In the genomic region with DNA sequence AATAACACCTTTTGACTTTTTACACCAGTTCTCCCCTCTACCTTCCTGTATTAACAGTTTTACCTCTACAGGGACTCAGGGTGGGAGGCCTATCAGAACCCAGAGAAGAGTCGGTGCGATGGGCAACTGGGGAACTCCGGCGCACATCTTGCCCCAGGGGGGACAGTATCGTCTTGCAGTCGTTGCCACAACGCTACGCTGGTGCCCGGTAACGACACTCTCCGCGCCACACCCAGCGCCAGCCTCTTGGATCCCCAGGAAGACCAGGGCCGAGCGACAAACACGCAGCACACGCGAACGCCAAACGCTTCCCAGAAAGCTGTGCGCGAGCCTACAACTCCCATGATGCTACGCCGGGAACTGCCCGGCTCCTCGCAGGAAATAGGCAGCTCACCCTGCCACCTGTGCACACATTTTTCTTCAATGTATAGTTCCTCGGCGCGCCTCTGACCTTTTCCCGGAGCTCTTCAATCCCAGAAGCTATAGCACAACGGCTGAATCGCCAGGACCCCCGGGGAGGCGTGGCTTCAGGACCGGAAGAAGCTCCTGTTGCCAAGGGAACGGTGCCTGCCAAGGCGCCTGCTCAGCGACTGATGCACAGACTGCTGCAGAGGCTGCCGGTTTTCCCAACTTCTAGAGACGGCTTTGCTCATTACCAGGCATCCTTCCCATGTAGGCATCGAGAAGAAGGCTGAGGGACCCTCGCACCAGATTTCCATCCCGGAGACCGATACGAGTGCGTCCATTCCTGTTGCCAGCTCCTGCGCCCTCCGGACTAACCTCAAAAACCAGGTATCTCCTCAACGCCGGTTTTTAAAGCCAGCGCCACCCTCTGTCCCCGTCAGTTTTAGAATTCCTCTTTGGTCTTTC, we compare ENCODE assay signal across 8 cellular contexts. TPM values are rescaled to one million over a fixed set of nuclear protein-coding genes. Genes with fewer than 3 reads are reported as not detected.
DNase-seq lines count a peak whose midpoint lies in the region; ATAC-seq and TF ChIP-seq lines count a peak whose summit lies in the region.

A gene with protein sequence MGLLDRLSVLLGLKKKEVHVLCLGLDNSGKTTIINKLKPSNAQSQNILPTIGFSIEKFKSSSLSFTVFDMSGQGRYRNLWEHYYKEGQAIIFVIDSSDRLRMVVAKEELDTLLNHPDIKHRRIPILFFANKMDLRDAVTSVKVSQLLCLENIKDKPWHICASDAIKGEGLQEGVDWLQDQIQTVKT (plus strand): TSS at position 573 of the 870 bp plus-strand sequence. CDS start 3,350 bp downstream, outside the sequence.

- H2AFZ ChIP-seq in GM23338, result peak within 1 kb of the TSS; percentile 98

- ATAC-seq in GM23338, result peak; percentile 94
- ATAC-seq in activated T-helper 17 cell treated with anti-CD3 and anti-CD28 coated beads, Interleukin-2, amount 50 U/mL, for 72 hours (replicated peaks), result peak; percentile 94
- peak; percentile 89 to 90 (median 90) for ATAC-seq in natural killer cell

- peaks cover 32% of the 10 kb centered on the region for H3K4me1 ChIP-seq in GM23338 (ENCODE audit: insufficient read depth)

- no peaks in the 10 kb centered on the region; the same call in 1 of the 2 replicates for H3F3A ChIP-seq in GM23338 (replicated peaks; ENCODE audit: low read depth)

- H3K27ac Mint-ChIP-seq in GM23338, result peak within 1 kb of the TSS; percentile 96
- peak within 1 kb of the TSS; percentile 98 for H3K27ac Mint-ChIP-seq in activated T-helper 17 cell treated with anti-CD3 and anti-CD28 coated beads, Interleukin-2, amount 50 U/mL, for 72 hours
- peak within 1 kb of the TSS; percentile 86 to 91 for H3K27ac Mint-ChIP-seq in natural killer cell

- DNase-seq in EL (peak; percentile 85), GM23338 (ENCODE audit: low spot score) (peak; percentile 94), Kasumi-1 (lab: John Stamatoyannopoulos, UW) (peak; percentile 83 to 89), RPMI7951 (ENCODE audit: low read depth) (peak; percentile 85), fibroblast of peridontal ligament (ENCODE audit: extremely low read depth) (peak; percentile 84), natural killer cell (peak; percentile 56)
- DNase-seq in stimulated activated naive CD4-positive, alpha-beta T cell (lab: John Stamatoyannopoulos, UW), result peak; percentile 51 to 88 (median 69)

- H3K4me3 Mint-ChIP-seq in GM23338, result peak within 1 kb of the TSS; percentile 92
- peak within 1 kb of the TSS; percentile 97 for H3K4me3 Mint-ChIP-seq in activated T-helper 17 cell treated with anti-CD3 and anti-CD28 coated beads, Interleukin-2, amount 50 U/mL, for 72 hours
- H3K4me3 Mint-ChIP-seq in natural killer cell, result peak within 1 kb of the TSS; percentile 98

- no peaks in the 10 kb centered on the region for H3K36me3 ChIP-seq in GM23338 (ENCODE audit: insufficient read depth)

- H3K27me3 Mint-ChIP-seq in GM23338 (ENCODE audit: insufficient read depth, low read depth, poor library complexity), result peaks cover 6% of the 10 kb centered on the region
- H3K27me3 Mint-ChIP-seq in activated T-helper 17 cell treated with anti-CD3 and anti-CD28 coated beads, Interleukin-2, amount 50 U/mL, for 72 hours, result no peaks in the 10 kb centered on the region
- peaks cover 1 to 4% of the 10 kb centered on the region in 2 donors for H3K27me3 Mint-ChIP-seq in natural killer cell (ENCODE audit: low read depth in 2 of 2)

- H3K79me2 ChIP-seq in GM23338 (replicated peaks; ENCODE audit: insufficient read depth), result peaks cover 32% of the 10 kb centered on the region

- peaks cover 19% of the 10 kb centered on the region for H3K4me1 Mint-ChIP-seq in GM23338
- peaks cover 11% of the 10 kb centered on the region for H3K4me1 Mint-ChIP-seq in activated T-helper 17 cell treated with anti-CD3 and anti-CD28 coated beads, Interleukin-2, amount 50 U/mL, for 72 hours
- peaks cover 21 to 25% of the 10 kb centered on the region in 2 donors for H3K4me1 Mint-ChIP-seq in natural killer cell

- H3K9me3 Mint-ChIP-seq in GM23338 (no peaks in the 10 kb centered on the region; the same call in 2 of the 3 replicates), natural killer cell (no peaks in the 10 kb centered on the region)
- H3K9me3 Mint-ChIP-seq in activated T-helper 17 cell treated with anti-CD3 and anti-CD28 coated beads, Interleukin-2, amount 50 U/mL, for 72 hours, result no peaks in the 10 kb centered on the region

- H3K36me3 Mint-ChIP-seq in GM23338 (ENCODE audit: low read depth) (peaks cover 6% of the 10 kb centered on the region), natural killer cell (no peaks in the 10 kb centered on the region)
- peaks cover 9% of the 10 kb centered on the region for H3K36me3 Mint-ChIP-seq in activated T-helper 17 cell treated with anti-CD3 and anti-CD28 coated beads, Interleukin-2, amount 50 U/mL, for 72 hours (ENCODE audit: low read depth)

- H3K4me2 ChIP-seq in GM23338, result peak within 1 kb of the TSS; percentile 80

- no peaks in the 10 kb centered on the region for H3K27me3 ChIP-seq in GM23338 (ENCODE audit: insufficient read depth)

- peak within 1 kb of the TSS; percentile 89 for H3K4me3 ChIP-seq in GM23338

- H3K9me2 ChIP-seq in GM23338 (ENCODE audit: insufficient read depth), result no peaks in the 10 kb centered on the region

- no peaks in the 10 kb centered on the region for H4K20me1 ChIP-seq in GM23338 (replicated peaks; ENCODE audit: insufficient read depth)

- intact Hi-C loops in natural killer cell (cut with micrococcal nuclease), result loop anchor here (5.0 kb wide), 1 partner anchor 758 kb away; the partner anchor contains the start of gene CLDND1

- H3K27ac ChIP-seq in GM23338 (ENCODE audit: low read depth), result peak within 1 kb of the TSS; percentile 82

- TF ChIP-seq CTCF in GM23338 (conservative IDR thresholded peaks at IDR 0.05; ENCODE audit: low read depth in 2 of 2) (peak in 1 of 2 experiments; percentile 32; a peak in 2 of 4 replicates), natural killer cell (IDR thresholded peaks at IDR 0.05) (no peak)

TF ChIP-seq in GM23338, 12 proteins besides CTCF, POLR2A, EP300 and RAD21 (continues in another document):
- TF ChIP-seq CREB1 (CRISPR knock-in tag; IDR thresholded peaks at IDR 0.05; ENCODE audit: low read depth), result peak; percentile 59
- TF ChIP-seq, protein P1, sequence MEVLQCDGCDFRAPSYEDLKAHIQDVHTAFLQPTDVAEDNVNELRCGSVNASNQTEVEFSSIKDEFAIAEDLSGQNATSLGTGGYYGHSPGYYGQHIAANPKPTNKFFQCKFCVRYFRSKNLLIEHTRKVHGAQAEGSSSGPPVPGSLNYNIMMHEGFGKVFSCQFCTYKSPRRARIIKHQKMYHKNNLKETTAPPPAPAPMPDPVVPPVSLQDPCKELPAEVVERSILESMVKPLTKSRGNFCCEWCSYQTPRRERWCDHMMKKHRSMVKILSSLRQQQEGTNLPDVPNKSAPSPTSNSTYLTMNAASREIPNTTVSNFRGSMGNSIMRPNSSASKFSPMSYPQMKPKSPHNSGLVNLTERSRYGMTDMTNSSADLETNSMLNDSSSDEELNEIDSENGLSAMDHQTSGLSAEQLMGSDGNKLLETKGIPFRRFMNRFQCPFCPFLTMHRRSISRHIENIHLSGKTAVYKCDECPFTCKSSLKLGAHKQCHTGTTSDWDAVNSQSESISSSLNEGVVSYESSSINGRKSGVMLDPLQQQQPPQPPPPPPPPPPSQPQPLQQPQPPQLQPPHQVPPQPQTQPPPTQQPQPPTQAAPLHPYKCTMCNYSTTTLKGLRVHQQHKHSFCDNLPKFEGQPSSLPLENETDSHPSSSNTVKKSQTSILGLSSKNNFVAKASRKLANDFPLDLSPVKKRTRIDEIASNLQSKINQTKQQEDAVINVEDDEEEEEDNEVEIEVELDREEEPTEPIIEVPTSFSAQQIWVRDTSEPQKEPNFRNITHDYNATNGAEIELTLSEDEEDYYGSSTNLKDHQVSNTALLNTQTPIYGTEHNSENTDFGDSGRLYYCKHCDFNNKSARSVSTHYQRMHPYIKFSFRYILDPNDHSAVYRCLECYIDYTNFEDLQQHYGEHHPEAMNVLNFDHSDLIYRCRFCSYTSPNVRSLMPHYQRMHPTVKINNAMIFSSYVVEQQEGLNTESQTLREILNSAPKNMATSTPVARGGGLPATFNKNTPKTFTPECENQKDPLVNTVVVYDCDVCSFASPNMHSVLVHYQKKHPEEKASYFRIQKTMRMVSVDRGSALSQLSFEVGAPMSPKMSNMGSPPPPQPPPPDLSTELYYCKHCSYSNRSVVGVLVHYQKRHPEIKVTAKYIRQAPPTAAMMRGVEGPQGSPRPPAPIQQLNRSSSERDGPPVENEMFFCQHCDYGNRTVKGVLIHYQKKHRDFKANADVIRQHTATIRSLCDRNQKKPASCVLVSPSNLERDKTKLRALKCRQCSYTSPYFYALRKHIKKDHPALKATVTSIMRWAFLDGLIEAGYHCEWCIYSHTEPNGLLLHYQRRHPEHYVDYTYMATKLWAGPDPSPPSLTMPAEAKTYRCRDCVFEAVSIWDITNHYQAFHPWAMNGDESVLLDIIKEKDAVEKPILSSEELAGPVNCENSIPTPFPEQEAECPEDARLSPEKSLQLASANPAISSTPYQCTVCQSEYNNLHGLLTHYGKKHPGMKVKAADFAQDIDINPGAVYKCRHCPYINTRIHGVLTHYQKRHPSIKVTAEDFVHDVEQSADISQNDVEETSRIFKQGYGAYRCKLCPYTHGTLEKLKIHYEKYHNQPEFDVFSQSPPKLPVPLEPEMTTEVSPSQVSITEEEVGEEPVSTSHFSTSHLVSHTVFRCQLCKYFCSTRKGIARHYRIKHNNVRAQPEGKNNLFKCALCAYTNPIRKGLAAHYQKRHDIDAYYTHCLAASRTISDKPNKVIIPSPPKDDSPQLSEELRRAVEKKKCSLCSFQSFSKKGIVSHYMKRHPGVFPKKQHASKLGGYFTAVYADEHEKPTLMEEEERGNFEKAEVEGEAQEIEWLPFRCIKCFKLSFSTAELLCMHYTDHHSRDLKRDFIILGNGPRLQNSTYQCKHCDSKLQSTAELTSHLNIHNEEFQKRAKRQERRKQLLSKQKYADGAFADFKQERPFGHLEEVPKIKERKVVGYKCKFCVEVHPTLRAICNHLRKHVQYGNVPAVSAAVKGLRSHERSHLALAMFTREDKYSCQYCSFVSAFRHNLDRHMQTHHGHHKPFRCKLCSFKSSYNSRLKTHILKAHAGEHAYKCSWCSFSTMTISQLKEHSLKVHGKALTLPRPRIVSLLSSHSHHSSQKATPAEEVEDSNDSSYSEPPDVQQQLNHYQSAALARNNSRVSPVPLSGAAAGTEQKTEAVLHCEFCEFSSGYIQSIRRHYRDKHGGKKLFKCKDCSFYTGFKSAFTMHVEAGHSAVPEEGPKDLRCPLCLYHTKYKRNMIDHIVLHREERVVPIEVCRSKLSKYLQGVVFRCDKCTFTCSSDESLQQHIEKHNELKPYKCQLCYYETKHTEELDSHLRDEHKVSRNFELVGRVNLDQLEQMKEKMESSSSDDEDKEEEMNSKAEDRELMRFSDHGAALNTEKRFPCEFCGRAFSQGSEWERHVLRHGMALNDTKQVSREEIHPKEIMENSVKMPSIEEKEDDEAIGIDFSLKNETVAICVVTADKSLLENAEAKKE (CRISPR knock-in tag; IDR thresholded peaks at IDR 0.05), result no peak
- no peak for TF ChIP-seq EZH2 (IDR thresholded peaks at IDR 0.05; ENCODE audit: low read depth, unreplicated experiment)

RNA-seq across cellular contexts. Expression of the gene that starts here (rescaled TPM):
- 9.8 and 13.0 TPM in 2 replicates for total RNA-seq in GM23338 (2014; rRNA removed; shearing (Covaris generic))
- 8.6 and 10.9 TPM in 2 replicates for polyA plus RNA-seq in GM23338 (2016; fragmentation: Nextera tagmentation; extraction: Ambion mirVana)
- 15.2 and 17.2 TPM in 2 replicates for total RNA-seq in RPMI7951 (2014; rRNA removed; shearing (Covaris generic))
- total RNA-seq in activated T-helper 17 cell treated with anti-CD3 and anti-CD28 coated beads, Interleukin-2, amount 50 U/mL, for 72 hours, result 1 to 10 TPM; 2.3 to 9.0 TPM
- 1 to 10 TPM; 2.1 to 4.9 (median 2.3) TPM for total RNA-seq in natural killer cell

Comparison
In these comparisons a context has a peak if more than half of its experiments do, and no peak if none do; other contexts are left out.
1. Peak in every context shown above with its lines: DNase-seq, ATAC-seq, H3K4me3 ChIP-seq and H3K27ac ChIP-seq.